In genomic region chr6:2786269-2786668, GRCh38 we compare ENCODE assay signal across 19 cellular contexts.
"Had no signal": no experiment of that assay in that cellular context is flagged by ENCODE, and none has a peak within 500 bp of the region (broad histone marks: within the 10 kb centered on the region; RNA-seq: fewer than 3 reads in every experiment).

No MANE protein-coding gene starts in this region.

- ATAC-seq: K562, SK-N-SH treated with all-trans-retinoic acid at 6 μM for 48 hours had no signal

- H3K27me3 Mint-ChIP-seq: IgD-negative memory B cell had no signal

- DNase-seq: Kasumi-1, MM.1S, NCI-H1092 treated with DMSO at 0.1 percent for 48 hours, NCI-H1436, NCI-H187, NCI-H2029, NCI-H2081 treated with DMSO at 0.1 percent for 48 hours, NCI-H2171, NCI-H226, NCI-H446, NCI-H510A, NCI-H524 treated with DMSO at 0.1 percent for 48 hours, NCI-H69, NCI-H774, RPMI8226, SHP77 had no signal

- H3K9me3 Mint-ChIP-seq: IgD-negative memory B cell had no signal
